ENCODE assay signal across 10 cellular contexts in genomic region chr2:133817680-133818566, GRCh38.
DNase-seq lines count a peak whose midpoint lies in the region; ATAC-seq and TF ChIP-seq lines count a peak whose summit lies in the region.
"Had no signal": no experiment of that assay in that cellular context is flagged by ENCODE, and none has a peak within 500 bp of the region (broad histone marks: within the 10 kb centered on the region; RNA-seq: fewer than 3 reads in every experiment).

No MANE protein-coding gene starts in this region.

- peaks cover 90% of the 10 kb centered on the region for H3K4me1 Mint-ChIP-seq in HFFc6 (ENCODE audit: low read depth)

- peak overlapping the region; percentile 63 for H3K4me3 Mint-ChIP-seq in HFFc6

- H3K27me3 Mint-ChIP-seq in HFFc6 (ENCODE audit: insufficient read depth), result no peaks in the 10 kb centered on the region

- H3K9me3 Mint-ChIP-seq in HFFc6, result no peaks in the 10 kb centered on the region

- ATAC-seq in HG02588 (IDR thresholded peaks at IDR 0.05; ENCODE audit: unreplicated experiment), result no peak

- DNase-seq in ACHN, result peak; percentile 99
- DNase-seq in HFFc6, result peak; percentile 98
- peak; percentile 98 for DNase-seq in amniotic stem cell (lab: John Stamatoyannopoulos, UW)
- DNase-seq in kidney glomerular epithelial cell (lab: John Stamatoyannopoulos, UW), result peak; percentile 100
- DNase-seq in mucosa of gallbladder (ENCODE audit: low spot score), result no peak
- no peak for DNase-seq in activated CD4-positive, CD25-positive, alpha-beta regulatory T cell (lab: John Stamatoyannopoulos, UW)
- DNase-seq in amygdala (lab: John Stamatoyannopoulos, UW), result no peak
- DNase-seq: activated T-cell treated with anti-CD3 and anti-CD28 coated beads, Interleukin-2, amount 50 U/mL, for 1 hour; DMS 273 treated with DMSO at 0.1 percent for 48 hours had no signal

- TF ChIP-seq CTCF in HFFc6 (IDR thresholded peaks at IDR 0.05), result no peak

- in situ Hi-C loops in ACHN (cut with HindIII; ENCODE audit: low pct_ligation_motif_present, low pct_unique_long_range_greater_than_20kb, low sequenced_read_pairs), result no loop called here

- peaks cover 7% of the 10 kb centered on the region for H3K36me3 Mint-ChIP-seq in HFFc6 (ENCODE audit: low read depth)

- peak overlapping the region; percentile 88 for H3K27ac Mint-ChIP-seq in HFFc6

Comparison
In these comparisons a context has a peak if more than half of its experiments do, and no peak if none do; other contexts are left out.
1. DNase-seq: peak in ACHN (single experiment), HFFc6 (single experiment), amniotic stem cell (single experiment) and kidney glomerular epithelial cell (single experiment); none in mucosa of gallbladder (single experiment), activated CD4-positive, CD25-positive, alpha-beta regulatory T cell (0 of 4) and amygdala (0 of 56).